1 cellular context compared by ENCODE assay signal in genomic region chr2:26020214-26020613, GRCh38.
A peak's percentile ranks its signal among the peaks of the same experiment; 100 is the strongest.
TF ChIP-seq lines count a peak whose summit lies in the region.

No MANE protein-coding gene starts in this region.

TF ChIP-seq in GM12878, 131 proteins besides CTCF, POLR2A, EP300 and RAD21:
- TF ChIP-seq HDAC2 (IDR thresholded peaks at IDR 0.05), result no peak
- no peak for TF ChIP-seq SUZ12 (IDR thresholded peaks at IDR 0.05; ENCODE audit: unreplicated experiment)
- TF ChIP-seq IKZF2 (IDR thresholded peaks at IDR 0.05), result peak in 1 of 2 experiments; percentile 32; a peak in 1 of 4 replicates
- TF ChIP-seq SPI1 (IDR thresholded peaks at IDR 0.05; ENCODE audit: borderline replicate concordance, insufficient read depth, low read depth, low read length), result peak; percentile 78; the same call in 1 of the 2 replicates
